ENCODE assay signal across 8 cellular contexts in the genomic region with DNA sequence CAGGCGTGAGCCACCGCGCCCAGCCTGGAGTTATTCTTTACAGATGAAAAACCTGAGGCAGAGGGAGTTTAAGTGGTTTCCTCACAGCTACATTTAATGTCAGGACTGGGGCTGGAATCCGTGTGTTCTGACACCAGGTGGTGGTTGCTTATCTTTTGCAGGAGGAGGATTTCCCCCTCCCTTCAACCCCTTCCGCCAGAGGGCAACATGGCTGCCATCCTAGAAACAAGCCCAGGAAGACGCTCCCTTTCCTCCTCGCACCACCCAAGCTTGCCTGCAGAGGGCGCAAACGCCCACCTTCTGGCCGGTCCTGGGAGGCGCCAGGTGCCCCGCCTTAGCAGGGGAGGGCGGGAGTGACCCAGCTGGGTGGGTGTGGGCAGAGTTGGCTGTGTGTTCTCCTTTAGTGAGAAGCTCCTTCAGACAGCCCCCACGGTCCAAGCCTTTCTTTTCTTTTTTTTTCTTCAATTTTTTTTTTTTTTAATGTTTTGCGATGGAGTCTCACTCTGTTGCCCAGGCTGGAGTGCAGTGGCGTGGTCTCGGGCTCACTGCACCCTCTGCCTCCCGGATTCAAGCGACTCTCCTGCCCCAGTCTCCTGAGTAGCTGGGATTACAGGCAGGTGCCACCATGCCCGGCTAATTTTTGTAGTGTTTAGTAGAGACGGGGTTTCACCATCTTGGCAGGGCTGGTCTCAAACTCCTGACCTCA. TPM values are rescaled to one million over a fixed set of nuclear protein-coding genes. Genes with fewer than 3 reads are reported as not detected.
DNase-seq lines count a peak whose midpoint lies in the region; ATAC-seq and TF ChIP-seq lines count a peak whose summit lies in the region.

No MANE protein-coding gene starts in this region.

- ATAC-seq in HG02610 (IDR thresholded peaks at IDR 0.05; ENCODE audit: unreplicated experiment) (peak; percentile 75), heart right ventricle (peak; percentile 88 to 93 (median 90)), GM21737 (IDR thresholded peaks at IDR 0.05; ENCODE audit: unreplicated experiment) (no peak)
- ATAC-seq in activated naive CD8-positive, alpha-beta T cell treated with anti-CD3 and anti-CD28 coated beads, Interleukin-2, amount 50 U/mL, for 24 hours = peak; percentile 97

- WGBS in heart right ventricle, 2 donors = 35% methylated on average over 21 of the region's 21 CpGs

- DNase-seq in DMS 273 (lab: John Stamatoyannopoulos, UW; ENCODE audit: unreplicated experiment) (peak; percentile 95), NCI-H2029 (lab: John Stamatoyannopoulos, UW) (peak; percentile 54), T-helper 1 cell (peak; percentile 78 to 87 (median 84)), heart right ventricle (peak; percentile 70 to 82), putamen (ENCODE audit: low spot score) (peak; percentile 58)
- DNase-seq in activated naive CD8-positive, alpha-beta T cell treated with anti-CD3 and anti-CD28 coated beads, Interleukin-2, amount 50 U/mL, for 24 hours = peak; percentile 94

- H3K36me3 Mint-ChIP-seq in activated naive CD8-positive, alpha-beta T cell treated with anti-CD3 and anti-CD28 coated beads, Interleukin-2, amount 50 U/mL, for 24 hours (ENCODE audit: low read depth) = no peaks in the 10 kb centered on the region

- H3K27me3 Mint-ChIP-seq in activated naive CD8-positive, alpha-beta T cell treated with anti-CD3 and anti-CD28 coated beads, Interleukin-2, amount 50 U/mL, for 24 hours = peaks cover 35% of the 10 kb centered on the region

- intact Hi-C loops in heart right ventricle (cut with DNase I) = no loop called here

- peaks cover 0 to 4% (median 0%) of the 10 kb centered on the region in 11 donors for H3K9me3 ChIP-seq in heart right ventricle

- H3K4me1 Mint-ChIP-seq in activated naive CD8-positive, alpha-beta T cell treated with anti-CD3 and anti-CD28 coated beads, Interleukin-2, amount 50 U/mL, for 24 hours = peaks cover 10% of the 10 kb centered on the region

- no peak overlapping the region for H3K4me3 ChIP-seq in heart right ventricle

- H3K4me3 Mint-ChIP-seq in activated naive CD8-positive, alpha-beta T cell treated with anti-CD3 and anti-CD28 coated beads, Interleukin-2, amount 50 U/mL, for 24 hours = no peak overlapping the region

- no peaks in the 10 kb centered on the region for H3K36me3 ChIP-seq in heart right ventricle

- no peak overlapping the region for H3K27ac ChIP-seq in heart right ventricle

- peak; percentile 19 to 87 (median 65) for TF ChIP-seq CTCF in heart right ventricle (IDR thresholded peaks at IDR 0.05)

- no peaks in the 10 kb centered on the region for H3K9me3 Mint-ChIP-seq in activated naive CD8-positive, alpha-beta T cell treated with anti-CD3 and anti-CD28 coated beads, Interleukin-2, amount 50 U/mL, for 24 hours

- no peak overlapping the region for H3K27ac Mint-ChIP-seq in activated naive CD8-positive, alpha-beta T cell treated with anti-CD3 and anti-CD28 coated beads, Interleukin-2, amount 50 U/mL, for 24 hours

- peaks cover 0 to 12% (median 6%) of the 10 kb centered on the region in 7 donors for H3K27me3 ChIP-seq in heart right ventricle

- H3K4me1 ChIP-seq in heart right ventricle = peaks cover 0 to 21% (median 0%) of the 10 kb centered on the region in 9 donors

RNA-seq across cellular contexts. Expression of a gene that starts 9.9 kb away (rescaled TPM):
- total RNA-seq in heart right ventricle = 10 to 100 TPM; 25.0 to 51.3 (median 38.0) TPM
- 10 to 100 TPM in 1 of 2 donors, 1 to 10 TPM in 1; 9.5 to 19.3 TPM for polyA plus RNA-seq in heart right ventricle

RNA-seq across cellular contexts. Expression of a gene that starts 36.9 kb away (rescaled TPM):
- under 1 TPM; 0.06 to 0.30 (median 0.19) TPM for total RNA-seq in heart right ventricle
- under 1 TPM; 0.06 to 0.44 TPM for polyA plus RNA-seq in heart right ventricle
